26 cellular contexts compared by ENCODE assay signal in genomic region chr20:25600632-25601031, GRCh38. TPM values are rescaled to one million over a fixed set of nuclear protein-coding genes. Genes with fewer than 3 reads are reported as not detected.
DNase-seq lines count a peak whose midpoint lies in the region; TF ChIP-seq lines count a peak whose summit lies in the region.
"Had no signal": no experiment of that assay in that cellular context is flagged by ENCODE, and none has a peak within 500 bp of the region (broad histone marks: within the 10 kb centered on the region; RNA-seq: fewer than 3 reads in every experiment).

No MANE protein-coding gene starts in this region.

- no peak overlapping the region for H3K4me3 ChIP-seq in fibroblast of mammary gland (ENCODE audit: control insufficient read depth, low read depth, low read length)
- H3K4me3 ChIP-seq: esophagus squamous epithelium, thoracic aorta, vagina had no signal

- no peak for TF ChIP-seq CTCF in fibroblast of mammary gland (conservative IDR thresholded peaks at IDR 0.05; ENCODE audit: control insufficient read depth, insufficient read depth, low read depth, low read length)

- peak; percentile 11 for DNase-seq in Daoy (ENCODE audit: low read depth)
- DNase-seq in RPMI7951 (ENCODE audit: low read depth), result peak; percentile 48
- peak; percentile 33 for DNase-seq in fibroblast of mammary gland (ENCODE audit: low read depth)
- peak; percentile 75 for DNase-seq in myocyte (ENCODE audit: low read depth)
- DNase-seq in MV-4-11 (lab: John Stamatoyannopoulos, UW), result no peak
- DNase-seq in NCI-H1436 (lab: John Stamatoyannopoulos, UW), result no peak
- DNase-seq in UCSD-AML1 (lab: John Stamatoyannopoulos, UW; ENCODE audit: unreplicated experiment), result no peak
- DNase-seq in HuH-7 (ENCODE audit: low spot score), result no peak
- DNase-seq: activated CD4-positive, alpha-beta memory T cell treated with anti-CD3 and anti-CD28 coated beads for 36 hours; activated CD8-positive, alpha-beta memory T cell treated with anti-CD3 and anti-CD28 coated beads, Interleukin-2, amount 50 U/mL, for 4 hours; activated naive CD4-positive, alpha-beta T cell treated with anti-CD3 and anti-CD28 coated beads for 36 hours; brain microvascular endothelial cell; CD4-positive, alpha-beta memory T cell; cerebellar nuclear complex; esophagus squamous epithelium; hypothalamus; Karpas-422; NCI-H1436 treated with DMSO at 0.1 percent for 48 hours; NCI-H2107; NCI-H774; posterior cingulate gyrus; right cardiac atrium; stimulated activated CD8-positive, alpha-beta memory T cell treated with anti-CD3 and anti-CD28 coated beads, Interleukin-4, amount 100 ng/mL, for 48 hours; T-helper 17 cell had no signal

RNA-seq across cellular contexts. Expression of gene NINL, which starts 15.3 kb away (rescaled TPM):
- total RNA-seq in Daoy (2014; rRNA removed; shearing (Covaris generic)), result 3.3 and 5.8 TPM in 2 replicates
- total RNA-seq in RPMI7951 (2014; rRNA removed; shearing (Covaris generic)), result 6.2 and 6.4 TPM in 2 replicates
- 4.7 and 6.3 TPM in 2 replicates for total RNA-seq in myocyte
- polyA plus RNA-seq in myocyte (2012), result 4.9 TPM

RNA-seq across cellular contexts. Expression of gene NANP, which starts 23.2 kb away (rescaled TPM):
- 4.0 and 4.5 TPM in 2 replicates for total RNA-seq in Daoy (2014; rRNA removed; shearing (Covaris generic))
- total RNA-seq in RPMI7951 (2014; rRNA removed; shearing (Covaris generic)), result 11.0 and 13.9 TPM in 2 replicates
- total RNA-seq in myocyte, result 7.0 and 9.9 TPM in 2 replicates
- polyA plus RNA-seq in myocyte (2012), result 3.7 TPM

Comparison
In these comparisons a context has a peak if more than half of its experiments do, and no peak if none do; other contexts are left out.
1. DNase-seq: peak in Daoy (single experiment), RPMI7951 (single experiment), fibroblast of mammary gland (single experiment) and myocyte (single experiment); none in MV-4-11 (single experiment), NCI-H1436 (single experiment), UCSD-AML1 (single experiment) and HuH-7 (single experiment).